ENCODE assay signal across 8 cellular contexts in the genomic region with DNA sequence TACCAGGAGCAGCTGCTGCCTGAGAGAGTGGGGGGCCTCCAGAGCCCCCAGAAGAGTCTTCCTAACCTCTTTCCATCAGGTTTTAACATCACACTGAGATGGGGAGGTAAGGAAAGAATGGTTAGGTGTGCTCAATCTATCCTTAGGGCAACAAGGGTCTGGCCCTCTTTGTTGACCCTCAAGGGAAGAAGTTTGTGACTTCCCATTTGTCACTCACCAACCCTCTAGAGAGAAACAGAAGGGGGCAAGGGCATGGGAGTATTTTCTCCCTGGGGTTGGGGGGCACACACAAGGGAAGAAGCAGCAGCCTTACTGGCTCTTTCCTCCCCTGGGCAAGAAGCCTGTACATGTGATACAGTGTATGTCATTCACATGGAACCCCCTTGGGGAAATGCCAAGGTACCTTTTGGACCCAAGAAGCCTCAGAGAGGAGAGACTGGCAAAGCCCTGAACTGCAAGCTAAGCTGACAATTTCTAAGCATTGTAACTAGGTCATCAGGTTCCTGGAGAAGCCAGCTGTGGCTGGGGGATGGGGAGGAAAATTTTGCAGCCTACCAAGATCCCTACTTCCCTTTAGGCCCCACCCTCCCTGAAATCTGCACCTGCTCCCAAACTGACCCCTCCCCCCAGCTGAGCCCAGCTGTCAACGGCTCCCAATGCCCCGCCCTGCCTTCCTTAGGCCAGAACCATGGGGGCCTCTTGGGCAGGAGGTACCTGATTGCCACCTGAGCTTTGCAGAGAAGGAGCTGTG. TPM values are rescaled to one million over a fixed set of nuclear protein-coding genes. Genes with fewer than 3 reads are reported as not detected.
DNase-seq lines count a peak whose midpoint lies in the region; ATAC-seq and TF ChIP-seq lines count a peak whose summit lies in the region.

No MANE protein-coding gene starts in this region.

- DNase-seq in COR-L47 (lab: John Stamatoyannopoulos, UW) = peak; percentile 93
- peak; percentile 35 for DNase-seq in NCI-H1694 (lab: John Stamatoyannopoulos, UW)
- no peak for DNase-seq in activated T-helper 1 cell treated with anti-CD3 and anti-CD28 coated beads, Interleukin-12 subunit alpha, Interleukin-12 subunit beta, Interleukin-2, Interleukin-4 antibody, amounts not matched to agents 30 ng/mL and 10 ng/mL and 1 ng/mL, durations not matched to agents 14 hours and 24 hours and 36 hours (ENCODE audit: low spot score)
- DNase-seq in lung (ENCODE audit: low spot score) = no peak
- no peak for DNase-seq in GM20000 (ENCODE audit: low spot score)
- no peak for DNase-seq in MG63

- intact Hi-C loops in activated T-helper 1 cell treated with anti-CD3 and anti-CD28 coated beads, Interleukin-12 subunit alpha, Interleukin-12 subunit beta, Interleukin-2, Interleukin-4 antibody, amounts not matched to agents 30 ng/mL and 10 ng/mL and 1 ng/mL, durations not matched to agents 14 hours and 24 hours and 36 hours (cut with micrococcal nuclease) = no loop called here

- ATAC-seq in lung (ENCODE audit: insufficient read depth, low FRiP score) = no peak
- no peak for ATAC-seq in HG02852 (IDR thresholded peaks at IDR 0.05; ENCODE audit: unreplicated experiment)
- no peak for ATAC-seq in HG02970 (IDR thresholded peaks at IDR 0.05; ENCODE audit: low FRiP score, unreplicated experiment)

- H3K9me3 ChIP-seq in lung (ENCODE audit: control insufficient read depth in 2 of 2, insufficient read depth in 1 of 2, low read length in 1 of 2) = no peaks in the 10 kb centered on the region
- H3K9me3 ChIP-seq in MG63 = no peaks in the 10 kb centered on the region

- peak overlapping the region; percentile 47 to 79 for H3K27ac ChIP-seq in lung (ENCODE audit: low read depth in 1 of 2, low read length in 1 of 2)

- 31 to 46% methylated on average over 2 of the region's 2 CpGs for WGBS in lung, 2 donors

- H3K4me1 ChIP-seq in lung (ENCODE audit: control insufficient read depth in 2 of 2, insufficient read depth in 2 of 2, low read length in 2 of 2) = peaks cover 46 to 51% of the 10 kb centered on the region in 2 donors

- H3K27me3 Mint-ChIP-seq in activated T-helper 1 cell treated with anti-CD3 and anti-CD28 coated beads, Interleukin-12 subunit alpha, Interleukin-12 subunit beta, Interleukin-2, Interleukin-4 antibody, amounts not matched to agents 30 ng/mL and 10 ng/mL and 1 ng/mL, durations not matched to agents 14 hours and 24 hours and 36 hours (ENCODE audit: insufficient read depth) = no peaks in the 10 kb centered on the region

- peaks cover 82% of the 10 kb centered on the region for H3K4me1 Mint-ChIP-seq in activated T-helper 1 cell treated with anti-CD3 and anti-CD28 coated beads, Interleukin-12 subunit alpha, Interleukin-12 subunit beta, Interleukin-2, Interleukin-4 antibody, amounts not matched to agents 30 ng/mL and 10 ng/mL and 1 ng/mL, durations not matched to agents 14 hours and 24 hours and 36 hours (ENCODE audit: low read depth)

- peaks cover 74% of the 10 kb centered on the region for H3K36me3 Mint-ChIP-seq in activated T-helper 1 cell treated with anti-CD3 and anti-CD28 coated beads, Interleukin-12 subunit alpha, Interleukin-12 subunit beta, Interleukin-2, Interleukin-4 antibody, amounts not matched to agents 30 ng/mL and 10 ng/mL and 1 ng/mL, durations not matched to agents 14 hours and 24 hours and 36 hours (ENCODE audit: low read depth)

- H3K4me3 ChIP-seq in lung (no peak overlapping the region), MG63 (no peak overlapping the region)

- H3K27ac Mint-ChIP-seq in activated T-helper 1 cell treated with anti-CD3 and anti-CD28 coated beads, Interleukin-12 subunit alpha, Interleukin-12 subunit beta, Interleukin-2, Interleukin-4 antibody, amounts not matched to agents 30 ng/mL and 10 ng/mL and 1 ng/mL, durations not matched to agents 14 hours and 24 hours and 36 hours = no peak overlapping the region

- TF ChIP-seq CTCF in lung (IDR thresholded peaks at IDR 0.05; ENCODE audit: control extremely low read depth, extremely low read depth) (no peak), GM20000 (IDR thresholded peaks at IDR 0.05; ENCODE audit: extremely low read depth, missing control alignments) (no peak)

- H3K36me3 ChIP-seq in lung (ENCODE audit: control insufficient read depth in 2 of 2, insufficient read depth in 2 of 2, low read length in 2 of 2) = peaks cover 9 to 29% of the 10 kb centered on the region in 2 donors
- H3K36me3 ChIP-seq in MG63 = peaks cover 48% of the 10 kb centered on the region

- no peaks in the 10 kb centered on the region for H3K27me3 ChIP-seq in lung (ENCODE audit: control insufficient read depth, insufficient read depth)
- no peaks in the 10 kb centered on the region for H3K27me3 ChIP-seq in MG63

- H3K4me3 Mint-ChIP-seq in activated T-helper 1 cell treated with anti-CD3 and anti-CD28 coated beads, Interleukin-12 subunit alpha, Interleukin-12 subunit beta, Interleukin-2, Interleukin-4 antibody, amounts not matched to agents 30 ng/mL and 10 ng/mL and 1 ng/mL, durations not matched to agents 14 hours and 24 hours and 36 hours = peak overlapping the region; percentile 5

- H3K9me3 Mint-ChIP-seq in activated T-helper 1 cell treated with anti-CD3 and anti-CD28 coated beads, Interleukin-12 subunit alpha, Interleukin-12 subunit beta, Interleukin-2, Interleukin-4 antibody, amounts not matched to agents 30 ng/mL and 10 ng/mL and 1 ng/mL, durations not matched to agents 14 hours and 24 hours and 36 hours = no peaks in the 10 kb centered on the region

RNA-seq across cellular contexts. Expression of gene BCL2L1, which starts 14.5 kb away (rescaled TPM):
- 417 and 420 TPM in 2 replicates for total RNA-seq in activated T-helper 1 cell treated with anti-CD3 and anti-CD28 coated beads, Interleukin-12 subunit alpha, Interleukin-12 subunit beta, Interleukin-2, Interleukin-4 antibody, amounts not matched to agents 30 ng/mL and 10 ng/mL and 1 ng/mL, durations not matched to agents 14 hours and 24 hours and 36 hours
- total RNA-seq in lung = 100 to 1,000 TPM; 113 to 150 TPM
- 100 to 1,000 TPM; 107 to 120 TPM for polyA plus RNA-seq in lung
- total RNA-seq in MG63 (2014; rRNA removed; shearing (Covaris generic); ENCODE audit: low replicate concordance) = 63.0 and 64.2 TPM in 2 replicates

RNA-seq across cellular contexts. Expression of gene TPX2, which starts 30.9 kb away (rescaled TPM):
- total RNA-seq in activated T-helper 1 cell treated with anti-CD3 and anti-CD28 coated beads, Interleukin-12 subunit alpha, Interleukin-12 subunit beta, Interleukin-2, Interleukin-4 antibody, amounts not matched to agents 30 ng/mL and 10 ng/mL and 1 ng/mL, durations not matched to agents 14 hours and 24 hours and 36 hours = 53.3 and 54.4 TPM in 2 replicates
- 1 to 10 TPM; 1.6 to 6.5 TPM for total RNA-seq in lung
- polyA plus RNA-seq in lung = 1 to 10 TPM; 2.0 to 2.1 TPM
- total RNA-seq in MG63 (2014; rRNA removed; shearing (Covaris generic); ENCODE audit: low replicate concordance) = 123 and 139 TPM in 2 replicates

Comparison
In these comparisons a context has a peak if more than half of its experiments do, and no peak if none do; other contexts are left out.
1. DNase-seq: peak in COR-L47 (single experiment) and NCI-H1694 (single experiment); none in activated T-helper 1 cell treated with anti-CD3 and anti-CD28 coated beads, Interleukin-12 subunit alpha, Interleukin-12 subunit beta, Interleukin-2, Interleukin-4 antibody, amounts not matched to agents 30 ng/mL and 10 ng/mL and 1 ng/mL, durations not matched to agents 14 hours and 24 hours and 36 hours (single experiment), lung (single experiment), GM20000 (single experiment) and MG63 (single experiment).